Comparison of ENCODE assay signal across 12 cellular contexts in the genomic region with DNA sequence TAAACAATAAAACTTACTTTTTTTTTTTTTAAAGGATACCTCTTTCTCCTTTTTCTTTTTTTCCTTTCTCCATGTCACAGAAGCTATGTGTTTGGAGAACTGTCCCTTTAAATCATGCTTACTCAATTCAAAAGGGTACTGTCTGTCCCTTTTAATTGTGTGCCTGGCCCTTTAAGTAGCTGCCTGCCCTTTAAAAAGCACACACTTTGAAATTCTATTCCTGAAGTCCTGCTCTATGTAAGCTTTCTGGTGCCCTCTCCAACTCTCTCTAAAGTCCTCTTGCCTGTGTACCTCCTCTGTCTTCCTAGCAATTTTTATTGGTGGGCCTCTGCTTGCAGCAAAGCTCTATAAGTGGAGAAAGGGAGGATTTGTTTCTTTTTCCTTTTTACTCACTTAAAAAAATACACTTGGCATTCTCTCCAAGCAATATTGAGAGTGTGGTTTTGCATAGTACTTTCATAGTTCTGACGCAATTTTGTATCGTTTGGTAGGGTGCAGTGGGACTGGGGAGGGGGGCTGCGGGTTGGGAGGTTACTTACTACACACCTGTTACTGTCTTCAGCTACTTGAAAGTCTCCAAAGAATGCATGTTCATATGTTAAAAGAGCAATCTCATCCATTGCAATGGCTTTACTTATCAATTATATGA.
DNase-seq lines count a peak whose midpoint lies in the region; ATAC-seq and TF ChIP-seq lines count a peak whose summit lies in the region.
"Had no signal": no experiment of that assay in that cellular context is flagged by ENCODE, and none has a peak within 500 bp of the region (broad histone marks: within the 10 kb centered on the region; RNA-seq: fewer than 3 reads in every experiment).

No MANE protein-coding gene starts in this region.

- no peaks in the 10 kb centered on the region for H3K36me3 ChIP-seq in prostate gland

- TF ChIP-seq CTCF in choroid plexus epithelial cell (conservative IDR thresholded peaks at IDR 0.05; ENCODE audit: low read depth, low read length) (no peak), prostate gland (IDR thresholded peaks at IDR 0.05) (no peak)

- intact Hi-C loops in prostate gland (cut with DNase I) = no loop called here

- TF ChIP-seq POLR2A in prostate gland (IDR thresholded peaks at IDR 0.05) = no peak

- no peak overlapping the region for H3K27ac ChIP-seq in prostate gland

- DNase-seq in choroid plexus epithelial cell (ENCODE audit: low read depth) (peak; percentile 6), NCI-H187 (lab: John Stamatoyannopoulos, UW) (no peak), prostate gland (ENCODE audit: low spot score) (no peak), NCI-H2196 treated with DMSO at 0.1 percent for 48 hours (lab: John Stamatoyannopoulos, UW; ENCODE audit: unreplicated experiment) (no peak)
- no peak for DNase-seq in activated effector memory CD4-positive, alpha-beta T cell treated with anti-CD3 and anti-CD28 coated beads, Interleukin-2, amount 50 U/mL, for 16 hours
- DNase-seq: activated CD4-positive, alpha-beta T cell treated with anti-CD3 and anti-CD28 coated beads, Interleukin-2, amount 50 U/mL, for 1 hour; aorta; midbrain had no signal

- no peaks in the 10 kb centered on the region for H3K27me3 ChIP-seq in prostate gland (replicated peaks; ENCODE audit: insufficient read depth)

- no peaks in the 10 kb centered on the region for H3K4me1 ChIP-seq in prostate gland (replicated peaks)

- no peak overlapping the region for H3K4me3 ChIP-seq in choroid plexus epithelial cell (ENCODE audit: low read depth, low read length)
- H3K4me3 ChIP-seq in prostate gland = no peak overlapping the region

- peak; percentile 55 for ATAC-seq in GM18499 (IDR thresholded peaks at IDR 0.05; ENCODE audit: insufficient read depth, unreplicated experiment)
- peak; percentile 65 for ATAC-seq in GM19455 (IDR thresholded peaks at IDR 0.05; ENCODE audit: unreplicated experiment)
- ATAC-seq in HG02943 (IDR thresholded peaks at IDR 0.05; ENCODE audit: low read depth, unreplicated experiment) = peak; percentile 64
- ATAC-seq: Panc1 had no signal

- H3K9me3 ChIP-seq in prostate gland = no peaks in the 10 kb centered on the region

- WGBS in prostate gland = 21% methylated on average over 3 of the region's 3 CpGs
